In genomic region chr2:228869601-228870264, GRCh38 we compare ENCODE assay signal across 14 cellular contexts.
"Had no signal": no experiment of that assay in that cellular context is flagged by ENCODE, and none has a peak within 500 bp of the region (broad histone marks: within the 10 kb centered on the region; RNA-seq: fewer than 3 reads in every experiment).

No MANE protein-coding gene starts in this region.

- H3K4me3 ChIP-seq: tibial nerve, vagina had no signal

- H3K4me3 Mint-ChIP-seq: immature natural killer cell; naive thymus-derived CD4-positive, alpha-beta T cell; stimulated activated memory B cell treated with anti-CD40 and anti-IgM and Interleukin-4, amounts not matched to agents 10 μg/mL and 1 μg/mL and 100 μg/mL, for 72 hours had no signal

- H3K27ac Mint-ChIP-seq: activated T-helper 2 cell treated with anti-CD3 and anti-CD28 coated beads, Interferon-gamma antibody, Interleukin-2, Interleukin-4, amounts not matched to agents 10 μg/mL and 5 μg/mL and 100 μg/mL, durations not matched to agents 14 hours and 24 hours and 36 hours; immature natural killer cell; naive thymus-derived CD4-positive, alpha-beta T cell; stimulated activated memory B cell treated with anti-CD40 and anti-IgM and Interleukin-4, amounts not matched to agents 10 μg/mL and 1 μg/mL and 100 μg/mL, for 72 hours had no signal

- H3K27ac ChIP-seq: esophagus squamous epithelium, neutrophil, tibial nerve, vagina had no signal

- H3K27me3 Mint-ChIP-seq: naive thymus-derived CD4-positive, alpha-beta T cell; stimulated activated memory B cell treated with anti-CD40 and anti-IgM and Interleukin-4, amounts not matched to agents 10 μg/mL and 1 μg/mL and 100 μg/mL, for 72 hours had no signal

- H3K4me1 Mint-ChIP-seq: immature natural killer cell; naive thymus-derived CD4-positive, alpha-beta T cell; stimulated activated memory B cell treated with anti-CD40 and anti-IgM and Interleukin-4, amounts not matched to agents 10 μg/mL and 1 μg/mL and 100 μg/mL, for 72 hours had no signal

- H3K4me1 ChIP-seq: esophagus squamous epithelium, tibial nerve, vagina had no signal

- H3K36me3 Mint-ChIP-seq: immature natural killer cell; naive thymus-derived CD4-positive, alpha-beta T cell; stimulated activated memory B cell treated with anti-CD40 and anti-IgM and Interleukin-4, amounts not matched to agents 10 μg/mL and 1 μg/mL and 100 μg/mL, for 72 hours had no signal

- DNase-seq: activated CD4-positive, alpha-beta T cell treated with anti-CD3 and anti-CD28 coated beads, Interleukin-2, amount 50 U/mL, for 1 hour; activated naive CD4-positive, alpha-beta T cell treated with anti-CD3 and anti-CD28 coated beads, Interleukin-2, amount 50 U/mL, for 16 hours; activated T-cell treated with anti-CD3 and anti-CD28 coated beads for 4 hours; amniotic stem cell; esophagus squamous epithelium; immature natural killer cell; naive thymus-derived CD4-positive, alpha-beta T cell; posterior cingulate gyrus; small intestine had no signal

- H3K9me3 ChIP-seq: esophagus squamous epithelium, neutrophil, vagina had no signal

- H3K36me3 ChIP-seq: esophagus squamous epithelium, neutrophil, tibial nerve, vagina had no signal

- H3K27me3 ChIP-seq: esophagus squamous epithelium, neutrophil, tibial nerve, vagina had no signal
